ENCODE assay signal across 1 cellular context in the genomic region with DNA sequence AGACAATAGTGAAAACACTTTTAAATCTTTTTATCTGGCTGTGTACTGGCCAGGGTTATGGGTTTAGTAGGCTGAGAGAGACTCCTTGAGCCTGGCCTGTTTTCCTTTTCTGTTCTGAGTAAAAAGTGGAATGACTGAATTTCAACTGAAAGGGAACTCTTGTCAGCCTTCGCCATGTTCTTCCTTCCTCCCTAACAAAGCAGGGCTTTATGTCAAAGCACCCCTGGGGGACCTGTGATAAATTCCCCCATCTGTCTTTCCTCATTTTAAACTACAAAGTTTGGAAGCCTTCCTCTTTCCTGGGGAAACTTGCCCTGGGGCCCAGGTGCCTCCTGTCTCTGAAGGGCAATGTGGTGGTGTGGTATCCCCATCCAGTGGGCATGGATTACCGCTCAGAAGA.
TF ChIP-seq lines count a peak whose summit lies in the region.

No MANE protein-coding gene starts in this region.

TF ChIP-seq in SK-N-SH treated with all-trans-retinoic acid at 6 μM for 48 hours, 23 proteins besides CTCF, POLR2A, EP300 and RAD21 (continued from another document):
- TF ChIP-seq, protein P1, sequence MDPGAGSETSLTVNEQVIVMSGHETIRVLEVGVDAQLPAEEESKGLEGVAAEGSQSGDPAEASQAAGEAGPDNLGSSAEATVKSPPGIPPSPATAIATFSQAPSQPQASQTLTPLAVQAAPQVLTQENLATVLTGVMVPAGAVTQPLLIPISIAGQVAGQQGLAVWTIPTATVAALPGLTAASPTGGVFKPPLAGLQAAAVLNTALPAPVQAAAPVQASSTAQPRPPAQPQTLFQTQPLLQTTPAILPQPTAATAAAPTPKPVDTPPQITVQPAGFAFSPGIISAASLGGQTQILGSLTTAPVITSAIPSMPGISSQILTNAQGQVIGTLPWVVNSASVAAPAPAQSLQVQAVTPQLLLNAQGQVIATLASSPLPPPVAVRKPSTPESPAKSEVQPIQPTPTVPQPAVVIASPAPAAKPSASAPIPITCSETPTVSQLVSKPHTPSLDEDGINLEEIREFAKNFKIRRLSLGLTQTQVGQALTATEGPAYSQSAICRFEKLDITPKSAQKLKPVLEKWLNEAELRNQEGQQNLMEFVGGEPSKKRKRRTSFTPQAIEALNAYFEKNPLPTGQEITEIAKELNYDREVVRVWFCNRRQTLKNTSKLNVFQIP (CRISPR knock-in tag; IDR thresholded peaks at IDR 0.05; ENCODE audit: borderline replicate concordance, low read depth), result no peak
- TF ChIP-seq PPARA (CRISPR knock-in tag; IDR thresholded peaks at IDR 0.05; ENCODE audit: borderline replicate concordance) (no peak), ZFP3 (CRISPR knock-in tag; IDR thresholded peaks at IDR 0.05) (no peak), BACH2 (CRISPR knock-in tag; IDR thresholded peaks at IDR 0.05; ENCODE audit: borderline replicate concordance) (no peak), ZC3H10 (CRISPR knock-in tag; IDR thresholded peaks at IDR 0.05) (no peak)
TF ChIP-seq in SK-N-SH treated with all-trans-retinoic acid at 6 μM for 48 hours: peak in this region for 0.
